ENCODE assay signal across 16 cellular contexts in the genomic region with DNA sequence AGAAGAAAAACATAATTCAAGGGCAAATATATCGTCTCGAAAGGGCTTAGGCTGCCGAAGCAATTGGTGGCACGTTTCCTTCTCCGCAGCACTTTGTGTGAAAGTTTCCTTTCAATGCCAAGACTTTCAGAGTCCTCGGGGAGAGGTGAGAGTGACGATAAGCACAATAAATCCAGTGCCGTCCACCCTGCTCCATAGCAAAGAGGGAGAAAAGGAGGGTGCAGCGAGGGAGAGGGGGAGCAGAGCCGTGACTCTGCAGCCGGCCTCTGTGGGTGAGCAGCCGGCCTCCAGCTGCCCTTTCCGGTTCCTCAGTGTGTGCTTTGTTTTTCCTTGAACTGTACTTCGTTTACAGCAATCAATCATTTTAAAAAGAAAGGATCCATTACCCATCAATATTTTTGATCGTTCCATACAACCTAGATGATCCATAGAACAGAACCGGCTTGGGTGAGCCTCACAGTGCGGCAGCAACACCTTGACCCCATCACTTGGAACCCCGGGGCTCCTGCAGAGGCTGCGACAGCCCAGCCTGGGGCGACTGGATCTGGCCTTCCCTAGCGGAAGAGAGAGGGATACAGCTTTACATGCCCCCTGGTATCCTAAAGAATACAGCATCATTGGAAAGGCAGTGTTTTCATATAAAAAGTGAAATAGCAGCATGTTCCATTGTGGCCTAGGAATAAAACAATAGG.
"Had no signal": no experiment of that assay in that cellular context is flagged by ENCODE, and none has a peak within 500 bp of the region (broad histone marks: within the 10 kb centered on the region; RNA-seq: fewer than 3 reads in every experiment).

No MANE protein-coding gene starts in this region.

- H3K27ac ChIP-seq: dorsolateral prefrontal cortex, esophagus squamous epithelium, psoas muscle, upper lobe of right lung had no signal

- H3K9me3 ChIP-seq: esophagus squamous epithelium, psoas muscle, suprapubic skin, upper lobe of right lung had no signal

- H3K27ac Mint-ChIP-seq: activated naive CD8-positive, alpha-beta T cell; T-helper 17 cell had no signal

- H3K4me3 ChIP-seq: esophagus squamous epithelium, psoas muscle, suprapubic skin, upper lobe of right lung had no signal

- H3K4me3 Mint-ChIP-seq: activated naive CD8-positive, alpha-beta T cell; activated T-cell treated with anti-CD3 and anti-CD28 coated beads, Interleukin-2, amount 50 U/mL, for 4 hours; T-helper 17 cell had no signal

- H3K9me3 Mint-ChIP-seq: activated T-cell treated with anti-CD3 and anti-CD28 coated beads, Interleukin-2, amount 50 U/mL, for 4 hours had no signal

- H3K36me3 ChIP-seq: esophagus squamous epithelium, suprapubic skin, upper lobe of right lung had no signal

- H3K4me1 ChIP-seq: esophagus squamous epithelium, psoas muscle, suprapubic skin, upper lobe of right lung had no signal

- ATAC-seq: activated T-cell treated with anti-CD3 and anti-CD28 coated beads, Interleukin-2, amount 50 U/mL, for 4 hours; psoas muscle; stimulated activated naive CD8-positive, alpha-beta T cell treated with anti-CD3 and anti-CD28 coated beads, Interleukin-15, Interleukin-2, amounts not matched to agents 100 U/mL and 50 U/mL, for 24 hours; T-helper 17 cell; upper lobe of right lung had no signal

- H3K36me3 Mint-ChIP-seq: activated naive CD8-positive, alpha-beta T cell had no signal

- DNase-seq: activated CD4-positive, alpha-beta T cell treated with anti-CD3 and anti-CD28 coated beads, Interleukin-2, amount 50 U/mL, for 1 hour; activated effector memory CD4-positive, alpha-beta T cell treated with anti-CD3 and anti-CD28 coated beads, Interleukin-2, amount 50 U/mL, for 16 hours; activated T-cell treated with anti-CD3 and anti-CD28 coated beads, Interleukin-2, amount 50 U/mL, for 4 hours; dorsolateral prefrontal cortex; esophagus squamous epithelium; foreskin melanocyte; midbrain; occipital lobe; psoas muscle; stimulated activated CD4-positive, alpha-beta T cell treated with anti-CD3 and anti-CD28 coated beads, Interleukin-2, amount 100 ng/mL, for 48 hours; stimulated activated CD8-positive, alpha-beta memory T cell treated with anti-CD3 and anti-CD28 coated beads, Interleukin-4, amount 100 ng/mL, for 48 hours; stimulated activated naive CD8-positive, alpha-beta T cell treated with anti-CD3 and anti-CD28 coated beads, Interleukin-15, Interleukin-2, amounts not matched to agents 100 U/mL and 50 U/mL, for 24 hours; T-helper 17 cell; upper lobe of right lung had no signal
